ENCODE assay signal across 15 cellular contexts in the genomic region with DNA sequence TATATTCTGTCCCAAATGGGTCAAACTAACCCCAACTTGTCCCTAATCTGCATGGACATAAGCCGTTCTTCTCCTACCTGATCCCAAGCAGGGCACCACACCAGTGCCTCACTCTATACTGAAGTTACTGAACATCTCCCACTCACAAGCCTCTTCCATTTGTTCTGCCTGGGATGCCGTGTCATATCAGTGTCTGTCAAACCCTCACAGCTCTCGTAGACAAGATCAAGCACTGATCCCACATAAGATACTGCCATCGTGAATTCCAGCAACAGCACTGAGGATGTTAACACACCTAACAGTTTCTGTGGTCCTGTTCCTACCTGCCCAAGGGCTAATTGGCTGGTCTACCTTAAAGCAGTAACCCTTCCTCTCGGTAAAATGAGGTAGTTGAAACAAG.
DNase-seq lines count a peak whose midpoint lies in the region; ATAC-seq and TF ChIP-seq lines count a peak whose summit lies in the region.
"Had no signal": no experiment of that assay in that cellular context is flagged by ENCODE, and none has a peak within 500 bp of the region (broad histone marks: within the 10 kb centered on the region; RNA-seq: fewer than 3 reads in every experiment).

No MANE protein-coding gene starts in this region.

- H4K91ac ChIP-seq in trophoblast cell (ENCODE audit: low read depth, low read length), result no peak overlapping the region

- WGBS in heart left ventricle, 4 donors, result 87 to 93% (median 92%) methylated on average over 5 of the region's 5 CpGs
- no CpG with 5 or more reads among the region's 5 CpGs for WGBS in trophoblast cell (ENCODE audit: extremely low coverage, insufficient coverage, insufficient read length)

- no peak for ATAC-seq in heart left ventricle
- no peak for ATAC-seq in Right ventricle myocardium superior (ENCODE audit: poor library complexity)
- ATAC-seq in upper lobe of right lung, result no peak
- ATAC-seq in HG03460 (IDR thresholded peaks at IDR 0.05; ENCODE audit: unreplicated experiment), result no peak

- no peak overlapping the region for H3K23ac ChIP-seq in trophoblast cell (ENCODE audit: low read length)

- H3K27ac ChIP-seq in heart left ventricle, result peak overlapping the region; percentile 57 to 90 (median 78)
- peak overlapping the region; percentile 26 for H3K27ac ChIP-seq in cingulate gyrus (ENCODE audit: low read depth, low read length)
- H3K27ac ChIP-seq in trophoblast cell (ENCODE audit: low read depth, low read length), result no peak overlapping the region
- peak overlapping the region; percentile 63 for H3K27ac ChIP-seq in upper lobe of right lung
- H3K27ac ChIP-seq: BLaER1, HL-60 had no signal

- H3K79me1 ChIP-seq in trophoblast cell (ENCODE audit: low read length), result no peaks in the 10 kb centered on the region

- TF ChIP-seq CTCF in heart left ventricle (IDR thresholded peaks at IDR 0.05), result no peak
- TF ChIP-seq CTCF in upper lobe of right lung (IDR thresholded peaks at IDR 0.05), result no peak

- no peak overlapping the region for H2BK12ac ChIP-seq in trophoblast cell (ENCODE audit: low read length)

- no peak overlapping the region for H4K8ac ChIP-seq in trophoblast cell (ENCODE audit: low read depth, low read length)

- intact Hi-C loops in heart left ventricle (cut with DNase I), result loop anchor here in 4 of 10 donors (5.0 to 10.0 kb wide), 3 partner anchors 45 to 160 kb away; a partner anchor contains a TSS
- intact Hi-C loops in Right ventricle myocardium superior (cut with DNase I), result no loop called here
- intact Hi-C loops in upper lobe of right lung (cut with DNase I), result no loop called here

- H3K27me3 ChIP-seq in heart left ventricle (no peaks in the 10 kb centered on the region), trophoblast cell (ENCODE audit: insufficient read depth, low read length) (no peaks in the 10 kb centered on the region), upper lobe of right lung (no peaks in the 10 kb centered on the region)
- H3K27me3 ChIP-seq: BLaER1 had no signal

- no peak overlapping the region for H3K4ac ChIP-seq in trophoblast cell (ENCODE audit: low read depth, low read length)

- H3K9me3 ChIP-seq in heart left ventricle, result no peaks in the 10 kb centered on the region
- no peaks in the 10 kb centered on the region for H3K9me3 ChIP-seq in trophoblast cell (ENCODE audit: insufficient read depth, low read depth, low read length)
- no peaks in the 10 kb centered on the region for H3K9me3 ChIP-seq in upper lobe of right lung
- H3K9me3 ChIP-seq: Caco-2, HAP-1 had no signal

- H3K14ac ChIP-seq in trophoblast cell (ENCODE audit: low read length), result no peak overlapping the region

- H3K79me2 ChIP-seq in trophoblast cell (ENCODE audit: control insufficient read depth, insufficient read depth, low read length, poor library complexity), result no peaks in the 10 kb centered on the region

- no peak overlapping the region for H3K18ac ChIP-seq in trophoblast cell (ENCODE audit: low read length)

- H2AFZ ChIP-seq in trophoblast cell (ENCODE audit: insufficient read depth, low read length, poor library complexity), result no peak overlapping the region

- H2BK120ac ChIP-seq in trophoblast cell (ENCODE audit: insufficient read depth, low read length, poor library complexity), result no peak overlapping the region

- no peak for TF ChIP-seq POLR2A in heart left ventricle (IDR thresholded peaks at IDR 0.05)

- H3K4me2 ChIP-seq in trophoblast cell (ENCODE audit: low read length), result no peak overlapping the region
- H3K4me2 ChIP-seq: BLaER1 had no signal

- no peak overlapping the region for H3K9ac ChIP-seq in trophoblast cell (ENCODE audit: low read length)
- H3K9ac ChIP-seq: BLaER1 had no signal

- H2AK5ac ChIP-seq in trophoblast cell (ENCODE audit: low read length), result no peak overlapping the region

- H3K4me3 ChIP-seq in heart left ventricle, result no peak overlapping the region
- H3K4me3 ChIP-seq in trophoblast cell (ENCODE audit: low read depth, low read length), result no peak overlapping the region
- no peak overlapping the region for H3K4me3 ChIP-seq in upper lobe of right lung
- H3K4me3 ChIP-seq: BLaER1, HAP-1 had no signal

- H4K12ac ChIP-seq in trophoblast cell (ENCODE audit: low read depth, low read length), result no peak overlapping the region

- no peak overlapping the region for H2BK5ac ChIP-seq in trophoblast cell (ENCODE audit: low read depth, low read length, poor library complexity)

- peaks cover 0 to 41% (median 19%) of the 10 kb centered on the region in 12 donors for H3K4me1 ChIP-seq in heart left ventricle
- H3K4me1 ChIP-seq in trophoblast cell (ENCODE audit: control insufficient read depth in 1 of 2, insufficient read depth in 2 of 2, low read length in 2 of 2), result peaks cover 3 to 7% of the 10 kb centered on the region in 2 experiments
- peaks cover 6% of the 10 kb centered on the region for H3K4me1 ChIP-seq in upper lobe of right lung
- H3K4me1 ChIP-seq: BLaER1, HAP-1 had no signal

- DNase-seq in heart left ventricle, result no peak
- DNase-seq in Right ventricle myocardium superior, result no peak
- DNase-seq in trophoblast cell, result peak; percentile 7 to 61
- DNase-seq in upper lobe of right lung, result no peak
- no peak for DNase-seq in NCI-H2081 (lab: John Stamatoyannopoulos, UW)
- DNase-seq: 8988T; AML-193; Caco-2; CD8-positive, alpha-beta memory T cell; DND-41 had no signal

- no peaks in the 10 kb centered on the region for H3K36me3 ChIP-seq in heart left ventricle
- H3K36me3 ChIP-seq in trophoblast cell (ENCODE audit: control insufficient read depth in 1 of 2, insufficient read depth in 2 of 2, low read length in 2 of 2), result peaks cover 2 to 3% of the 10 kb centered on the region in 2 experiments
- no peaks in the 10 kb centered on the region for H3K36me3 ChIP-seq in upper lobe of right lung
- H3K36me3 ChIP-seq: BLaER1, HAP-1 had no signal

Comparison
In these comparisons a context has a peak if more than half of its experiments do, and no peak if none do; other contexts are left out.
1. DNase-seq: peak in trophoblast cell (2 of 2); none in heart left ventricle (0 of 5), Right ventricle myocardium superior (single experiment), upper lobe of right lung (single experiment) and NCI-H2081 (0 of 2).